ENCODE assay signal across 11 cellular contexts in the genomic region with DNA sequence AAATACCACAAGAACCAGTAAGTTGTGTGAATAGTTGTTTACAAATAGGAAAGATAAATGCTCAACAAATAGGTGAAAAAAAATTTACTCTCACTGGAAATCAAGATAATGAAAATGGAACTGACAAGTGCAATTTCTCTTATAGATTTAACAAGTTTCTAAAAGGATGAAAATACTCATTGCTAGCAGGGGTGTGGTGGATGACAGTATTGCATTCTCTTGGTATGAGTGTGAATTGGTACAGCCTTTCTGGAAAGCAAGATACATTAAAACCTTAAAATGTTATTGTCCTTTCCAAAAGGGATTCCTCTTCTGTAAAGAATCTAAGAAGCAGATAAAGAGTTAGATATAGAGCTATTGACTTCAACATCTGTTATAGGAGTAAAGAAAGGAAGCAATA.
"Had no signal": no experiment of that assay in that cellular context is flagged by ENCODE, and none has a peak within 500 bp of the region (broad histone marks: within the 10 kb centered on the region; RNA-seq: fewer than 3 reads in every experiment).

No MANE protein-coding gene starts in this region.

- H3K27ac ChIP-seq: gastroesophageal sphincter, neural progenitor cell, ovary, thyroid gland, uterus had no signal

- H2AFZ ChIP-seq: neural progenitor cell had no signal

- ATAC-seq: gastroesophageal sphincter had no signal

- H3K4me3 ChIP-seq: gastroesophageal sphincter, neural progenitor cell, ovary, thyroid gland, uterus had no signal

- DNase-seq: activated CD4-positive, alpha-beta memory T cell treated with anti-CD3 and anti-CD28 coated beads, Interleukin-2, amount 10 ng/mL, durations not matched to agents 7 days and 5 days; activated naive CD4-positive, alpha-beta T cell treated with Interleukin-2 at 50 U/mL for 16 hours; mesendoderm; ovary; stimulated activated CD4-positive, alpha-beta T cell treated with anti-CD3 and anti-CD28 coated beads, Interleukin-15, amount 100 ng/mL, for 24 hours; stimulated activated CD4-positive, alpha-beta T cell treated with anti-CD3 and anti-CD28 coated beads, Interleukin-4, amount 100 ng/mL, for 24 hours; thyroid gland; uterus had no signal

- H3K9ac ChIP-seq: neural progenitor cell had no signal

- H3K36me3 ChIP-seq: gastroesophageal sphincter, neural progenitor cell, ovary, thyroid gland, uterus had no signal

- H3K4me2 ChIP-seq: neural progenitor cell had no signal

- FAIRE-seq: colon had no signal

- H3K36me3 Mint-ChIP-seq: neural progenitor cell had no signal

- H3K4me1 Mint-ChIP-seq: neural progenitor cell had no signal

- H3K27ac Mint-ChIP-seq: activated CD4-positive, alpha-beta memory T cell treated with anti-CD3 and anti-CD28 coated beads, Interleukin-2, amount 10 ng/mL, durations not matched to agents 7 days and 5 days; neural progenitor cell had no signal

- H3K4me1 ChIP-seq: gastroesophageal sphincter, neural progenitor cell, thyroid gland, uterus had no signal

- H3K27me3 ChIP-seq: gastroesophageal sphincter, neural progenitor cell, ovary, thyroid gland had no signal

- H3K4me3 Mint-ChIP-seq: activated CD4-positive, alpha-beta memory T cell treated with anti-CD3 and anti-CD28 coated beads, Interleukin-2, amount 10 ng/mL, durations not matched to agents 7 days and 5 days; neural progenitor cell had no signal

- H3K9me3 ChIP-seq: gastroesophageal sphincter, ovary, thyroid gland, uterus had no signal

- H3K9me3 Mint-ChIP-seq: neural progenitor cell had no signal
